ENCODE assay signal across 1 cellular context in the genomic region with DNA sequence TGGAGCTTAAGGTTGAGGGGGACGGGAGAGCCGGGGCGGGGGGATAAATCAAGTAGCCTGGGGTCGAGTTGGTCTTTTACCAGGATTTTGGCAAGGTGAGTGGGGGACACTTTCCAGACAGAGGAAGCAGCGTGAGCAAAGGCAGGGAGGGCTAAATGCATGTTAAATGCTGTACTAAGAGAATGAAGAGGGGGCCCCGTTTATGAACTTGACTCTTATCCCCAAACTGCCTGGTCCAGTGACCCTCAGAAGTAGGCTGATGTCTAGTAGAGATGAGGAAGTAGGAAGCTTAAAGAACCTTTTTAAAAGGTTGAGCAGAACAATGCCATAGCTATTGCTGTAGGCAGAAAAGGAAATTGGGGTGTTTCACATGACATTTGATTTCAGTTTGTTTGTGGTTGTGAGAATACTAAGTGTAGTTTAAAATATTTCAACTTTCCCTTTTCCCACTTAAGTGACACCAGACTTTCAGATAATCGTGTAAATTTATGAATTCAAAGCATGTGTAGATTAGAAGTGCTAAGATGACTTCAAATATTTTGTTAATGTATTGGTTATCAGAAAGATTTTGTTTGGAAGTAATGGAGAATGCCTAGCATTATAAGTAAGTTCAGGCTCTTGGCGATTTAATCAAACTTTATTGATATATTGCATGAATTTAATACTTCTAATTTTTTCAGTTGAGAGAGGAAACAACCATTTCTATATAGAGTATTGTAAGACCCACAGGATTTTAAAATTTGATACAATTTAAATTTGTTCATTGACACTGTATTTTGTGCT.
TF ChIP-seq lines count a peak whose summit lies in the region.

No MANE protein-coding gene starts in this region.

TF ChIP-seq in GM12878, 131 proteins besides CTCF, POLR2A, EP300 and RAD21 (continued from another document and continues in another):
- TF ChIP-seq, protein P1, sequence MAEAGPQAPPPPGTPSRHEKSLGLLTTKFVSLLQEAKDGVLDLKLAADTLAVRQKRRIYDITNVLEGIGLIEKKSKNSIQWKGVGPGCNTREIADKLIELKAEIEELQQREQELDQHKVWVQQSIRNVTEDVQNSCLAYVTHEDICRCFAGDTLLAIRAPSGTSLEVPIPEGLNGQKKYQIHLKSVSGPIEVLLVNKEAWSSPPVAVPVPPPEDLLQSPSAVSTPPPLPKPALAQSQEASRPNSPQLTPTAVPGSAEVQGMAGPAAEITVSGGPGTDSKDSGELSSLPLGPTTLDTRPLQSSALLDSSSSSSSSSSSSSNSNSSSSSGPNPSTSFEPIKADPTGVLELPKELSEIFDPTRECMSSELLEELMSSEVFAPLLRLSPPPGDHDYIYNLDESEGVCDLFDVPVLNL (IDR thresholded peaks at IDR 0.05; ENCODE audit: low read depth, low read length), result no peak
- no peak for TF ChIP-seq KLF5 (IDR thresholded peaks at IDR 0.05; ENCODE audit: partially characterized antibody)
- no peak for TF ChIP-seq MEF2A (IDR thresholded peaks at IDR 0.05; ENCODE audit: insufficient read depth, low read depth, low read length)
- peak; percentile 77 for TF ChIP-seq RUNX3 (IDR thresholded peaks at IDR 0.05; ENCODE audit: low read length)
- TF ChIP-seq IKZF2 (IDR thresholded peaks at IDR 0.05), result peak in 1 of 2 experiments; percentile 49; a peak in 2 of 4 replicates
- TF ChIP-seq, protein P2, sequence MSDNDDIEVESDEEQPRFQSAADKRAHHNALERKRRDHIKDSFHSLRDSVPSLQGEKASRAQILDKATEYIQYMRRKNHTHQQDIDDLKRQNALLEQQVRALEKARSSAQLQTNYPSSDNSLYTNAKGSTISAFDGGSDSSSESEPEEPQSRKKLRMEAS (IDR thresholded peaks at IDR 0.05; ENCODE audit: low read depth, low read length), result no peak
- no peak for TF ChIP-seq JUND (IDR thresholded peaks at IDR 0.05; ENCODE audit: low read depth, low read length)
- TF ChIP-seq TAF1 (IDR thresholded peaks at IDR 0.05; ENCODE audit: borderline replicate concordance, low read depth, low read length), result peak; percentile 50; the same call in 1 of the 2 replicates
- TF ChIP-seq TCF12 (IDR thresholded peaks at IDR 0.05; ENCODE audit: low read depth, low read length), result no peak
- TF ChIP-seq ETV6 (conservative IDR thresholded peaks at IDR 0.05 in 1 of 2, IDR thresholded peaks at IDR 0.05 in 1 of 2; ENCODE audit: borderline replicate concordance in 1 of 2, low read depth in 1 of 2), result 0 out of 4 replicates have a peak, but pooled peaks of 1 of the 2 experiments have one; percentile 64
- no peak for TF ChIP-seq HDAC6 (IDR thresholded peaks at IDR 0.05; ENCODE audit: unreplicated experiment)
- TF ChIP-seq SREBF1 (IDR thresholded peaks at IDR 0.05; ENCODE audit: low read length), result no peak
- peak; percentile 67; the same call in 1 of the 2 replicates for TF ChIP-seq POLR2AphosphoS2 (IDR thresholded peaks at IDR 0.05; ENCODE audit: low read depth, low read length)
- TF ChIP-seq RBBP5 (conservative IDR thresholded peaks at IDR 0.05), result no peak
- peak in 1 of 2 experiments; percentile 30; a peak in 1 of 4 replicates for TF ChIP-seq BHLHE40 (IDR thresholded peaks at IDR 0.05; ENCODE audit: borderline replicate concordance in 1 of 2, low read depth in 2 of 2, low read length in 1 of 2)
- no peak for TF ChIP-seq CHD1 (IDR thresholded peaks at IDR 0.05; ENCODE audit: low read depth, low read length)
- TF ChIP-seq SIX5 (IDR thresholded peaks at IDR 0.05; ENCODE audit: low read depth, low read length, severe bottlenecking), result no peak
- peak; percentile 92 for TF ChIP-seq POLR2AphosphoS5 (IDR thresholded peaks at IDR 0.05; ENCODE audit: low read length)
- TF ChIP-seq MXI1 (IDR thresholded peaks at IDR 0.05; ENCODE audit: low read depth, low read length), result peak; percentile 42
- TF ChIP-seq TBL1XR1 (IDR thresholded peaks at IDR 0.05; ENCODE audit: low read depth, low read length), result peak; percentile 76; the same call in 1 of the 2 replicates
- TF ChIP-seq, protein P3, sequence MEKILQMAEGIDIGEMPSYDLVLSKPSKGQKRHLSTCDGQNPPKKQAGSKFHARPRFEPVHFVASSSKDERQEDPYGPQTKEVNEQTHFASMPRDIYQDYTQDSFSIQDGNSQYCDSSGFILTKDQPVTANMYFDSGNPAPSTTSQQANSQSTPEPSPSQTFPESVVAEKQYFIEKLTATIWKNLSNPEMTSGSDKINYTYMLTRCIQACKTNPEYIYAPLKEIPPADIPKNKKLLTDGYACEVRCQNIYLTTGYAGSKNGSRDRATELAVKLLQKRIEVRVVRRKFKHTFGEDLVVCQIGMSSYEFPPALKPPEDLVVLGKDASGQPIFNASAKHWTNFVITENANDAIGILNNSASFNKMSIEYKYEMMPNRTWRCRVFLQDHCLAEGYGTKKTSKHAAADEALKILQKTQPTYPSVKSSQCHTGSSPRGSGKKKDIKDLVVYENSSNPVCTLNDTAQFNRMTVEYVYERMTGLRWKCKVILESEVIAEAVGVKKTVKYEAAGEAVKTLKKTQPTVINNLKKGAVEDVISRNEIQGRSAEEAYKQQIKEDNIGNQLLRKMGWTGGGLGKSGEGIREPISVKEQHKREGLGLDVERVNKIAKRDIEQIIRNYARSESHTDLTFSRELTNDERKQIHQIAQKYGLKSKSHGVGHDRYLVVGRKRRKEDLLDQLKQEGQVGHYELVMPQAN (conservative IDR thresholded peaks at IDR 0.05), result peak; percentile 21; the same call in 1 of the 2 replicates
- peak; percentile 53; the same call in 1 of the 2 replicates for TF ChIP-seq SPI1 (IDR thresholded peaks at IDR 0.05; ENCODE audit: borderline replicate concordance, insufficient read depth, low read depth, low read length)
- peak; percentile 12 for TF ChIP-seq MEF2B (IDR thresholded peaks at IDR 0.05; ENCODE audit: partially characterized antibody, poor library complexity, severe bottlenecking)
- TF ChIP-seq IKZF1 (conservative IDR thresholded peaks at IDR 0.05), result 0 out of 2 replicates have a peak, but pooled peaks have one; percentile 30
- 0 out of 2 replicates have a peak, but pooled peaks have one; percentile 18 for TF ChIP-seq CREB1 (IDR thresholded peaks at IDR 0.05; ENCODE audit: low read depth)
- peak; percentile 66 for TF ChIP-seq SMAD5 (IDR thresholded peaks at IDR 0.05; ENCODE audit: low read depth)
- TF ChIP-seq, protein P4, sequence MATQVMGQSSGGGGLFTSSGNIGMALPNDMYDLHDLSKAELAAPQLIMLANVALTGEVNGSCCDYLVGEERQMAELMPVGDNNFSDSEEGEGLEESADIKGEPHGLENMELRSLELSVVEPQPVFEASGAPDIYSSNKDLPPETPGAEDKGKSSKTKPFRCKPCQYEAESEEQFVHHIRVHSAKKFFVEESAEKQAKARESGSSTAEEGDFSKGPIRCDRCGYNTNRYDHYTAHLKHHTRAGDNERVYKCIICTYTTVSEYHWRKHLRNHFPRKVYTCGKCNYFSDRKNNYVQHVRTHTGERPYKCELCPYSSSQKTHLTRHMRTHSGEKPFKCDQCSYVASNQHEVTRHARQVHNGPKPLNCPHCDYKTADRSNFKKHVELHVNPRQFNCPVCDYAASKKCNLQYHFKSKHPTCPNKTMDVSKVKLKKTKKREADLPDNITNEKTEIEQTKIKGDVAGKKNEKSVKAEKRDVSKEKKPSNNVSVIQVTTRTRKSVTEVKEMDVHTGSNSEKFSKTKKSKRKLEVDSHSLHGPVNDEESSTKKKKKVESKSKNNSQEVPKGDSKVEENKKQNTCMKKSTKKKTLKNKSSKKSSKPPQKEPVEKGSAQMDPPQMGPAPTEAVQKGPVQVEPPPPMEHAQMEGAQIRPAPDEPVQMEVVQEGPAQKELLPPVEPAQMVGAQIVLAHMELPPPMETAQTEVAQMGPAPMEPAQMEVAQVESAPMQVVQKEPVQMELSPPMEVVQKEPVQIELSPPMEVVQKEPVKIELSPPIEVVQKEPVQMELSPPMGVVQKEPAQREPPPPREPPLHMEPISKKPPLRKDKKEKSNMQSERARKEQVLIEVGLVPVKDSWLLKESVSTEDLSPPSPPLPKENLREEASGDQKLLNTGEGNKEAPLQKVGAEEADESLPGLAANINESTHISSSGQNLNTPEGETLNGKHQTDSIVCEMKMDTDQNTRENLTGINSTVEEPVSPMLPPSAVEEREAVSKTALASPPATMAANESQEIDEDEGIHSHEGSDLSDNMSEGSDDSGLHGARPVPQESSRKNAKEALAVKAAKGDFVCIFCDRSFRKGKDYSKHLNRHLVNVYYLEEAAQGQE (IDR thresholded peaks at IDR 0.05; ENCODE audit: low read depth, low read length), result no peak
- no peak for TF ChIP-seq PKNOX1 (IDR thresholded peaks at IDR 0.05)
- peak; percentile 32; the same call in 1 of the 2 replicates for TF ChIP-seq NFIC (IDR thresholded peaks at IDR 0.05; ENCODE audit: low read depth, low read length)
- no peak for TF ChIP-seq ZBED1 (IDR thresholded peaks at IDR 0.05; ENCODE audit: borderline replicate concordance)
- TF ChIP-seq DPF2 (IDR thresholded peaks at IDR 0.05), result no peak
- TF ChIP-seq ZNF592 (IDR thresholded peaks at IDR 0.05), result no peak
- no peak for TF ChIP-seq BMI1 (IDR thresholded peaks at IDR 0.05; ENCODE audit: borderline replicate concordance)
- TF ChIP-seq, protein P5, sequence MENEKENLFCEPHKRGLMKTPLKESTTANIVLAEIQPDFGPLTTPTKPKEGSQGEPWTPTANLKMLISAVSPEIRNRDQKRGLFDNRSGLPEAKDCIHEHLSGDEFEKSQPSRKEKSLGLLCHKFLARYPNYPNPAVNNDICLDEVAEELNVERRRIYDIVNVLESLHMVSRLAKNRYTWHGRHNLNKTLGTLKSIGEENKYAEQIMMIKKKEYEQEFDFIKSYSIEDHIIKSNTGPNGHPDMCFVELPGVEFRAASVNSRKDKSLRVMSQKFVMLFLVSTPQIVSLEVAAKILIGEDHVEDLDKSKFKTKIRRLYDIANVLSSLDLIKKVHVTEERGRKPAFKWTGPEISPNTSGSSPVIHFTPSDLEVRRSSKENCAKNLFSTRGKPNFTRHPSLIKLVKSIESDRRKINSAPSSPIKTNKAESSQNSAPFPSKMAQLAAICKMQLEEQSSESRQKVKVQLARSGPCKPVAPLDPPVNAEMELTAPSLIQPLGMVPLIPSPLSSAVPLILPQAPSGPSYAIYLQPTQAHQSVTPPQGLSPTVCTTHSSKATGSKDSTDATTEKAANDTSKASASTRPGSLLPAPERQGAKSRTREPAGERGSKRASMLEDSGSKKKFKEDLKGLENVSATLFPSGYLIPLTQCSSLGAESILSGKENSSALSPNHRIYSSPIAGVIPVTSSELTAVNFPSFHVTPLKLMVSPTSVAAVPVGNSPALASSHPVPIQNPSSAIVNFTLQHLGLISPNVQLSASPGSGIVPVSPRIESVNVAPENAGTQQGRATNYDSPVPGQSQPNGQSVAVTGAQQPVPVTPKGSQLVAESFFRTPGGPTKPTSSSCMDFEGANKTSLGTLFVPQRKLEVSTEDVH (IDR thresholded peaks at IDR 0.05; ENCODE audit: low read depth, partially characterized antibody), result peak; percentile 12
- TF ChIP-seq, protein P6, sequence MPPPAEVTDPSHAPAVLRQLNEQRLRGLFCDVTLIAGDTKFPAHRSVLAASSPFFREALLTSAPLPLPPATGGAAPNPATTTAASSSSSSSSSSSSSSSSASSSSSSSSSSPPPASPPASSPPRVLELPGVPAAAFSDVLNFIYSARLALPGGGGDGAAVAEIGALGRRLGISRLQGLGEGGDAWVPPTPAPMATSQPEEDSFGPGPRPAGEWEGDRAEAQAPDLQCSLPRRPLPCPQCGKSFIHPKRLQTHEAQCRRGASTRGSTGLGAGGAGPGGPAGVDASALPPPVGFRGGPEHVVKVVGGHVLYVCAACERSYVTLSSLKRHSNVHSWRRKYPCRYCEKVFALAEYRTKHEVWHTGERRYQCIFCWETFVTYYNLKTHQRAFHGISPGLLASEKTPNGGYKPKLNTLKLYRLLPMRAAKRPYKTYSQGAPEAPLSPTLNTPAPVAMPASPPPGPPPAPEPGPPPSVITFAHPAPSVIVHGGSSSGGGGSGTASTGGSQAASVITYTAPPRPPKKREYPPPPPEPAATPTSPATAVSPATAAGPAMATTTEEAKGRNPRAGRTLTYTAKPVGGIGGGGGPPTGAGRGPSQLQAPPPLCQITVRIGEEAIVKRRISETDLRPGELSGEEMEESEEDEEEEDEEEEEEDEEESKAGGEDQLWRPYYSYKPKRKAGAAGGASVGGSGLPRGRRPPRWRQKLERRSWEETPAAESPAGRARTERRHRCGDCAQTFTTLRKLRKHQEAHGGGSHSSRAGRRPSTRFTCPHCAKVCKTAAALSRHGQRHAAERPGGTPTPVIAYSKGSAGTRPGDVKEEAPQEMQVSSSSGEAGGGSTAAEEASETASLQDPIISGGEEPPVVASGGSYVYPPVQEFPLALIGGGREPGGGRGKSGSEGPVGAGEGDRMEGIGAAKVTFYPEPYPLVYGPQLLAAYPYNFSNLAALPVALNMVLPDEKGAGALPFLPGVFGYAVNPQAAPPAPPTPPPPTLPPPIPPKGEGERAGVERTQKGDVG (CRISPR knock-in tag; IDR thresholded peaks at IDR 0.05), result no peak
- TF ChIP-seq ATF7 (IDR thresholded peaks at IDR 0.05; ENCODE audit: low read depth), result 0 out of 2 replicates have a peak, but pooled peaks have one; percentile 20
